ENCODE assay signal across 21 cellular contexts in genomic region chr15:55914446-55914845, GRCh38.
DNase-seq lines count a peak whose midpoint lies in the region; ATAC-seq, FAIRE-seq and TF ChIP-seq lines count a peak whose summit lies in the region.
"Had no signal": no experiment of that assay in that cellular context is flagged by ENCODE, and none has a peak within 500 bp of the region (broad histone marks: within the 10 kb centered on the region; RNA-seq: fewer than 3 reads in every experiment).

No MANE protein-coding gene starts in this region.

- ATAC-seq in activated CD4-positive, CD25-positive, alpha-beta regulatory T cell treated with anti-CD3 and anti-CD28 coated beads, Interleukin-2, amount 50 U/mL, for 24 hours, result no peak

- H3K36me3 ChIP-seq in breast epithelium, result no peaks in the 10 kb centered on the region
- H3K36me3 ChIP-seq: neural progenitor cell, thoracic aorta had no signal

- H3K4me1 Mint-ChIP-seq in MCF 10A (ENCODE audit: insufficient read depth, unreplicated experiment), result peaks cover 42% of the 10 kb centered on the region
- H3K4me1 Mint-ChIP-seq: activated CD4-positive, alpha-beta memory T cell treated with anti-CD3 and anti-CD28 coated beads, Interleukin-2, amount 10 ng/mL, durations not matched to agents 7 days and 5 days had no signal

- no peak overlapping the region for H3K4me3 ChIP-seq in breast epithelium
- H3K4me3 ChIP-seq in astrocyte of the cerebellum (ENCODE audit: low read depth, low read length), result peak overlapping the region; percentile 1
- H3K4me3 ChIP-seq: neural progenitor cell, thoracic aorta had no signal

- H3K4me1 ChIP-seq in breast epithelium, result no peaks in the 10 kb centered on the region
- H3K4me1 ChIP-seq: neural progenitor cell had no signal

- H3K27me3 ChIP-seq in breast epithelium, result no peaks in the 10 kb centered on the region
- H3K27me3 ChIP-seq: neural progenitor cell had no signal

- BruUV-seq in MCF 10A (replicated peaks; lab: Mats Ljungman, UMichigan), result no TSS peak

- H3K27ac Mint-ChIP-seq in MCF 10A (ENCODE audit: low read depth, unreplicated experiment), result peak overlapping the region; percentile 87
- H3K27ac Mint-ChIP-seq: activated CD4-positive, alpha-beta memory T cell treated with anti-CD3 and anti-CD28 coated beads, Interleukin-2, amount 10 ng/mL, durations not matched to agents 7 days and 5 days; activated naive CD8-positive, alpha-beta T cell; activated T-cell treated with anti-CD3 and anti-CD28 coated beads, Interleukin-2, amount 50 U/mL, for 24 hours; CD4-positive, CD25-positive, alpha-beta regulatory T cell; mesothelial cell of epicardium; neural progenitor cell had no signal

- peak overlapping the region; percentile 87 for H3K4me3 Mint-ChIP-seq in MCF 10A (ENCODE audit: unreplicated experiment)
- H3K4me3 Mint-ChIP-seq: activated CD4-positive, alpha-beta memory T cell treated with anti-CD3 and anti-CD28 coated beads, Interleukin-2, amount 10 ng/mL, durations not matched to agents 7 days and 5 days; activated naive CD8-positive, alpha-beta T cell; activated T-cell treated with anti-CD3 and anti-CD28 coated beads, Interleukin-2, amount 50 U/mL, for 24 hours; CD4-positive, CD25-positive, alpha-beta regulatory T cell; mesothelial cell of epicardium; neural progenitor cell had no signal

- no peak overlapping the region for H3K27ac ChIP-seq in breast epithelium
- H3K27ac ChIP-seq: neural progenitor cell, RWPE1, thoracic aorta had no signal

- FAIRE-seq in frontal cortex (lab: Jason Lieb, UNC), result peak; percentile 81

- peaks cover 18% of the 10 kb centered on the region for H3K36me3 Mint-ChIP-seq in MCF 10A (ENCODE audit: insufficient read depth, unreplicated experiment)
- H3K36me3 Mint-ChIP-seq: activated naive CD8-positive, alpha-beta T cell; CD4-positive, CD25-positive, alpha-beta regulatory T cell; neural progenitor cell had no signal

- DNase-seq in MCF 10A (ENCODE audit: unreplicated experiment) (no peak), breast epithelium (ENCODE audit: low spot score in 2 of 2) (no peak), astrocyte of the cerebellum (ENCODE audit: low read depth) (no peak), frontal cortex (ENCODE audit: low spot score in 2 of 2) (no peak)
- no peak for DNase-seq in activated effector memory CD4-positive, alpha-beta T cell treated with anti-CD3 and anti-CD28 coated beads, Interleukin-2, amount 50 U/mL, for 16 hours
- no peak for DNase-seq in activated CD4-positive, alpha-beta T cell treated with anti-CD3 and anti-CD28 coated beads, Interleukin-2, amount 50 U/mL, for 4 hours
- no peak for DNase-seq in activated CD4-positive, CD25-positive, alpha-beta regulatory T cell (lab: John Stamatoyannopoulos, UW)
- DNase-seq: 8988T; activated CD4-positive, alpha-beta memory T cell treated with anti-CD3 and anti-CD28 coated beads, Interleukin-2, amount 10 ng/mL, durations not matched to agents 7 days and 5 days; activated T-cell treated with anti-CD3 and anti-CD28 coated beads, Interleukin-2, amount 50 U/mL, for 24 hours; caudate nucleus; CD4-positive, CD25-positive, alpha-beta regulatory T cell; effector CD4-positive, alpha-beta T cell; NCI-H1694 treated with DMSO at 0.1 percent for 48 hours; NCI-H446 treated with DMSO at 0.1 percent for 48 hours had no signal

- H3K9me3 Mint-ChIP-seq in MCF 10A (ENCODE audit: unreplicated experiment), result no peaks in the 10 kb centered on the region
- H3K9me3 Mint-ChIP-seq: activated CD4-positive, alpha-beta memory T cell treated with anti-CD3 and anti-CD28 coated beads, Interleukin-2, amount 10 ng/mL, durations not matched to agents 7 days and 5 days; activated T-cell treated with anti-CD3 and anti-CD28 coated beads, Interleukin-2, amount 50 U/mL, for 24 hours; CD4-positive, CD25-positive, alpha-beta regulatory T cell; mesothelial cell of epicardium; neural progenitor cell had no signal

- no peak for TF ChIP-seq POLR2A in breast epithelium (IDR thresholded peaks at IDR 0.05)

- no peaks in the 10 kb centered on the region for H3K9me3 ChIP-seq in breast epithelium
- H3K9me3 ChIP-seq: thoracic aorta had no signal

- intact Hi-C loops in MCF 10A (cut with micrococcal nuclease) (no loop called here), breast epithelium (cut with DNase I; ENCODE audit: low total_unique reads) (no loop called here)

- POLR2A ChIA-PET in MCF 10A (lab: Yijun Ruan, JAX), result interaction anchor here (0.7 to 5.7 kb wide), 14 partner anchors 17 to 331 kb away, joined by 3 to 65 read pairs (median 6); partner anchors contain the start of gene NEDD4

- in situ Hi-C loops in astrocyte of the cerebellum (cut with HindIII; ENCODE audit: low sequenced_read_pairs), result no loop called here

- H3K27me3 Mint-ChIP-seq in MCF 10A (ENCODE audit: insufficient read depth, unreplicated experiment), result no peaks in the 10 kb centered on the region
- H3K27me3 Mint-ChIP-seq: activated CD4-positive, alpha-beta memory T cell treated with anti-CD3 and anti-CD28 coated beads, Interleukin-2, amount 10 ng/mL, durations not matched to agents 7 days and 5 days; activated naive CD8-positive, alpha-beta T cell; activated T-cell treated with anti-CD3 and anti-CD28 coated beads, Interleukin-2, amount 50 U/mL, for 24 hours; CD4-positive, CD25-positive, alpha-beta regulatory T cell had no signal

- no peak for TF ChIP-seq CTCF in MCF 10A (IDR thresholded peaks at IDR 0.05; ENCODE audit: unreplicated experiment)
- no peak for TF ChIP-seq CTCF in breast epithelium (IDR thresholded peaks at IDR 0.05)
- no peak for TF ChIP-seq CTCF in astrocyte of the cerebellum (IDR thresholded peaks at IDR 0.05; ENCODE audit: low read depth, low read length, missing control alignments)

- CTCF ChIA-PET in MCF 10A (lab: Yijun Ruan, JAX), result interaction anchor here (0.6 to 5.3 kb wide), 5 partner anchors 16 to 506 kb away, joined by 3 to 59 read pairs (median 5); partner anchors contain the start of genes NEDD4 and PIERCE2
